Comparison of ENCODE assay signal across 29 cellular contexts in genomic region chr20:35122787-35123405, GRCh38.
"Had no signal": no experiment of that assay in that cellular context is flagged by ENCODE, and none has a peak within 500 bp of the region (broad histone marks: within the 10 kb centered on the region; RNA-seq: fewer than 3 reads in every experiment).

No MANE protein-coding gene starts in this region.

- FAIRE-seq: bronchial epithelial cell had no signal

- H3K27me3 ChIP-seq: ascending aorta, body of pancreas, MG63, SJCRH30 had no signal

- H3K27me3 Mint-ChIP-seq: activated CD4-positive, alpha-beta T cell treated with anti-CD3 and anti-CD28 coated beads for 36 hours; activated CD8-positive, alpha-beta T cell treated with anti-CD3 and anti-CD28 coated beads for 36 hours; central memory CD8-positive, alpha-beta T cell had no signal

- H3K9me3 Mint-ChIP-seq: activated CD8-positive, alpha-beta T cell treated with anti-CD3 and anti-CD28 coated beads for 36 hours; activated T-cell treated with anti-CD3 and anti-CD28 coated beads, Interleukin-2, amount 50 U/mL, for 72 hours; central memory CD8-positive, alpha-beta T cell had no signal

- H3K4me3 Mint-ChIP-seq: activated CD4-positive, alpha-beta T cell treated with anti-CD3 and anti-CD28 coated beads for 36 hours; activated CD8-positive, alpha-beta T cell treated with anti-CD3 and anti-CD28 coated beads for 36 hours; activated T-cell treated with anti-CD3 and anti-CD28 coated beads, Interleukin-2, amount 50 U/mL, for 72 hours; central memory CD8-positive, alpha-beta T cell had no signal

- DNase-seq: activated CD4-positive, alpha-beta T cell treated with anti-CD3 and anti-CD28 coated beads for 36 hours; activated CD8-positive, alpha-beta memory T cell treated with anti-CD3 and anti-CD28 coated beads, Interleukin-2, amount 50 U/mL, for 4 hours; activated CD8-positive, alpha-beta T cell treated with anti-CD3 and anti-CD28 coated beads for 36 hours; activated T-cell treated with anti-CD3 and anti-CD28 coated beads, Interleukin-2, amount 50 U/mL, for 72 hours; amniotic stem cell; body of pancreas; MG63; MV-4-11; NCI-H1092 treated with DMSO at 0.1 percent for 48 hours; NCI-H1417 treated with DMSO at 0.1 percent for 48 hours; NCI-H1694; NCI-H2029; NCI-H2107; NCI-H2171 treated with DMSO at 0.1 percent for 48 hours; NCI-H226; NCI-H526; NCI-H82; NK-92 treated with Interleukin-12 subunit alpha and Interleukin-12 subunit beta, amount 100 ng/mL, for 24 hours; OCI-M1; Right ventricle myocardium superior; RPMI8226; SJCRH30; SK-N-SH; T-helper 1 cell; WERI-Rb-1 had no signal

- H3K4me1 Mint-ChIP-seq: activated CD4-positive, alpha-beta T cell treated with anti-CD3 and anti-CD28 coated beads for 36 hours; central memory CD8-positive, alpha-beta T cell had no signal

- H3K4me1 ChIP-seq: body of pancreas, SJCRH30 had no signal

- ATAC-seq: activated CD4-positive, alpha-beta T cell treated with anti-CD3 and anti-CD28 coated beads for 36 hours; activated CD8-positive, alpha-beta T cell treated with anti-CD3 and anti-CD28 coated beads for 36 hours; activated T-cell treated with anti-CD3 and anti-CD28 coated beads, Interleukin-2, amount 50 U/mL, for 72 hours; body of pancreas; Panc1 had no signal

- H3K27ac ChIP-seq: ascending aorta, body of pancreas, SJCRH30, WERI-Rb-1 had no signal

- H3K4me3 ChIP-seq: ascending aorta, body of pancreas, MG63, SJCRH30 had no signal

- H3K4me2 ChIP-seq: SK-N-SH had no signal

- H3K36me3 ChIP-seq: WERI-Rb-1 had no signal

- H3K9ac ChIP-seq: SK-N-SH had no signal

- H3K27ac Mint-ChIP-seq: activated CD4-positive, alpha-beta T cell treated with anti-CD3 and anti-CD28 coated beads for 36 hours; activated CD8-positive, alpha-beta T cell treated with anti-CD3 and anti-CD28 coated beads for 36 hours; activated T-cell treated with anti-CD3 and anti-CD28 coated beads, Interleukin-2, amount 50 U/mL, for 72 hours had no signal

- H3K9me3 ChIP-seq: ascending aorta, body of pancreas, MG63, SJCRH30, SK-N-SH had no signal
